In genomic region chr21:40143822-40144525, GRCh38 we compare ENCODE assay signal across 8 cellular contexts.
DNase-seq lines count a peak whose midpoint lies in the region; ATAC-seq and TF ChIP-seq lines count a peak whose summit lies in the region.

No MANE protein-coding gene starts in this region.

- TF ChIP-seq CTCF in IMR-90 (conservative IDR thresholded peaks at IDR 0.05; ENCODE audit: low read depth, low read length): peak; percentile 63
- TF ChIP-seq CTCF in MCF 10A (IDR thresholded peaks at IDR 0.05; ENCODE audit: unreplicated experiment): peak; percentile 60

- no peak overlapping the region for H2AK5ac ChIP-seq in IMR-90 (ENCODE audit: low read depth, low read length)

- DNase-seq in DMS53 treated with DMSO at 0.1 percent for 48 hours (lab: John Stamatoyannopoulos, UW; ENCODE audit: unreplicated experiment): peak; percentile 30
- DNase-seq in IMR-90: peak; percentile 18
- peak; percentile 75 for DNase-seq in RPMI8226
- DNase-seq in MCF 10A (ENCODE audit: unreplicated experiment): peak; percentile 40
- peak; percentile 82 for DNase-seq in left kidney (ENCODE audit: low read depth, low spot score)
- peak; percentile 2 to 4 for DNase-seq in stimulated activated CD8-positive, alpha-beta memory T cell treated with anti-CD3 and anti-CD28 coated beads, Interleukin-15, amount 100 ng/mL, for 48 hours (ENCODE audit: low read depth in 2 of 2)
- no peak for DNase-seq in central memory CD4-positive, alpha-beta T cell

- H3K9me1 ChIP-seq in IMR-90 (ENCODE audit: insufficient read depth, low read length): no peaks in the 10 kb centered on the region

- no peaks in the 10 kb centered on the region for H3K4me1 Mint-ChIP-seq in MCF 10A (ENCODE audit: insufficient read depth, unreplicated experiment)

- ATAC-seq in IMR-90 (ENCODE audit: low read depth) (peak; percentile 63; the same call in 1 of the 2 replicates), HG03571 (IDR thresholded peaks at IDR 0.05; ENCODE audit: unreplicated experiment) (no peak)

- H3K56ac ChIP-seq in IMR-90 (ENCODE audit: extremely low read depth, insufficient read depth, low read length): no peak overlapping the region

- H2BK20ac ChIP-seq in IMR-90 (ENCODE audit: low read depth, low read length): no peak overlapping the region

- POLR2A ChIA-PET in IMR-90 (lab: Charles Lee; ENCODE audit: unreplicated experiment) (no interaction called here), MCF 10A (lab: Yijun Ruan, JAX) (no interaction called here)

- H3K4me3 ChIP-seq in IMR-90 (ENCODE audit: insufficient read depth, low read depth, low read length): no peak overlapping the region

- H3K36me3 ChIP-seq in IMR-90 (ENCODE audit: control insufficient read depth, insufficient read depth, low read length): no peaks in the 10 kb centered on the region

- H2BK120ac ChIP-seq in IMR-90 (ENCODE audit: low read depth, low read length): no peak overlapping the region

- no peak overlapping the region for H3K18ac ChIP-seq in IMR-90 (ENCODE audit: low read depth, low read length)

- no peak overlapping the region for H4K5ac ChIP-seq in IMR-90 (ENCODE audit: low read depth, low read length)

- H3K9me3 ChIP-seq in IMR-90 (ENCODE audit: control insufficient read depth, insufficient read depth, low read length): peaks cover 16% of the 10 kb centered on the region

- dilution Hi-C loops in IMR-90 (cut with HindIII; ENCODE audit: low sequenced_read_pairs, unreplicated experiment): no loop called here

- no peaks in the 10 kb centered on the region for H3K27me3 Mint-ChIP-seq in MCF 10A (ENCODE audit: insufficient read depth, unreplicated experiment)

- no peak for TF ChIP-seq POLR2A in IMR-90 (IDR thresholded peaks at IDR 0.05; ENCODE audit: low read depth, low read length)

- peak; percentile 60 for TF ChIP-seq RAD21 in IMR-90 (IDR thresholded peaks at IDR 0.05; ENCODE audit: low read length)

- intact Hi-C loops in IMR-90 (cut with micrococcal nuclease) (loop anchor here (5.0 kb wide), 1 partner anchor 923 kb away; no protein-coding TSS in a partner anchor), MCF 10A (cut with micrococcal nuclease) (loop anchor here (1.0 to 5.0 kb wide), 3 partner anchors 242 to 991 kb away; no protein-coding TSS in a partner anchor)

- WGBS in IMR-90 (ENCODE audit: extremely low coverage in 2 of 2, insufficient read length in 1 of 2), 2 experiments: 54% methylated on average over 13 of the region's 20 CpGs; no CpG with 5 or more reads in 1 of the 2 experiments

- no peak overlapping the region for H3K27ac ChIP-seq in IMR-90 (ENCODE audit: insufficient read depth, low read length)

- CTCF ChIA-PET in IMR-90 (lab: Yijun Ruan, JAX) (interaction anchor here (0.6 to 0.7 kb wide), 5 partner anchors 13 to 990 kb away, joined by 3 to 4 read pairs (median 3); no protein-coding TSS in a partner anchor), MCF 10A (lab: Yijun Ruan, JAX) (interaction anchor here (0.5 to 1.8 kb wide), 33 partner anchors 10 to 1984 kb away, joined by 3 to 17 read pairs (median 4); no protein-coding TSS in a partner anchor)

- no peak overlapping the region for H4K8ac ChIP-seq in IMR-90 (ENCODE audit: low read depth in 2 of 2, low read length in 2 of 2)

- in situ Hi-C loops in IMR-90 (cut with MboI; ENCODE audit: low sequenced_read_pairs): no loop called here

- H2BK5ac ChIP-seq in IMR-90 (ENCODE audit: low read depth, low read length, poor library complexity, severe bottlenecking): no peak overlapping the region

- no peaks in the 10 kb centered on the region for H3K9me3 Mint-ChIP-seq in MCF 10A (ENCODE audit: unreplicated experiment)

- no peak overlapping the region for H3K27ac Mint-ChIP-seq in MCF 10A (ENCODE audit: low read depth, unreplicated experiment)

- H3K14ac ChIP-seq in IMR-90 (replicated peaks; ENCODE audit: low read depth, low read length): no peak overlapping the region

- H3K4me2 ChIP-seq in IMR-90 (ENCODE audit: low read depth, low read length): no peak overlapping the region

- no peaks in the 10 kb centered on the region for H3K79me1 ChIP-seq in IMR-90 (ENCODE audit: low read depth in 1 of 2, low read length in 2 of 2)

- H3K4me3 Mint-ChIP-seq in MCF 10A (ENCODE audit: unreplicated experiment): no peak overlapping the region

- no peaks in the 10 kb centered on the region for H3K27me3 ChIP-seq in IMR-90 (ENCODE audit: control insufficient read depth, insufficient read depth, low read length)

- no peak overlapping the region for H3K9ac ChIP-seq in IMR-90 (ENCODE audit: low read depth, low read length)

- H2BK15ac ChIP-seq in IMR-90 (ENCODE audit: low read depth, low read length): no peak overlapping the region

- H4K91ac ChIP-seq in IMR-90 (ENCODE audit: insufficient read depth, low read depth, low read length): no peak overlapping the region

- no peak overlapping the region for H2AFZ ChIP-seq in IMR-90 (replicated peaks; ENCODE audit: low read length, poor library complexity)

- H3K23ac ChIP-seq in IMR-90 (ENCODE audit: low read depth, low read length): no peak overlapping the region

- H3K4ac ChIP-seq in IMR-90 (ENCODE audit: low read depth, low read length): no peak overlapping the region

- no peak overlapping the region for H2AK9ac ChIP-seq in IMR-90 (replicated peaks; ENCODE audit: low read depth, low read length, poor library complexity)

- H3K4me1 ChIP-seq in IMR-90 (ENCODE audit: control insufficient read depth, insufficient read depth, low read length): no peaks in the 10 kb centered on the region

- H4K20me1 ChIP-seq in IMR-90 (ENCODE audit: insufficient read depth, low read length): no peaks in the 10 kb centered on the region

- no peaks in the 10 kb centered on the region for H3K36me3 Mint-ChIP-seq in MCF 10A (ENCODE audit: insufficient read depth, unreplicated experiment)

- BruUV-seq in IMR-90 (replicated peaks; lab: Mats Ljungman, UMichigan) (no TSS peak), MCF 10A (replicated peaks; lab: Mats Ljungman, UMichigan) (no TSS peak)

TF ChIP-seq in IMR-90, 13 proteins besides CTCF, POLR2A, EP300 and RAD21:
- TF ChIP-seq ELK1 (IDR thresholded peaks at IDR 0.05; ENCODE audit: borderline replicate concordance, low read depth, low read length) (no peak), RCOR1 (IDR thresholded peaks at IDR 0.05; ENCODE audit: insufficient replicate concordance, low read length) (no peak), SMC3 (IDR thresholded peaks at IDR 0.05; ENCODE audit: low read depth, low read length) (peak; percentile 41; the same call in 1 of the 2 replicates)
